In genomic region chr16:85357323-85357722, GRCh38 we compare ENCODE assay signal across 15 cellular contexts.
DNase-seq lines count a peak whose midpoint lies in the region; ATAC-seq and TF ChIP-seq lines count a peak whose summit lies in the region.
"Had no signal": no experiment of that assay in that cellular context is flagged by ENCODE, and none has a peak within 500 bp of the region (broad histone marks: within the 10 kb centered on the region; RNA-seq: fewer than 3 reads in every experiment).

No MANE protein-coding gene starts in this region.

- peaks cover 74% of the 10 kb centered on the region for H3K4me1 ChIP-seq in BLaER1
- peaks cover 14% of the 10 kb centered on the region for H3K4me1 ChIP-seq in upper lobe of right lung
- peaks cover 3% of the 10 kb centered on the region for H3K4me1 ChIP-seq in smooth muscle cell (ENCODE audit: low read depth)

- H3K36me3 Mint-ChIP-seq in mesothelial cell of epicardium, result no peaks in the 10 kb centered on the region
- H3K36me3 Mint-ChIP-seq: CD8-positive, alpha-beta T cell had no signal

- H3F3A ChIP-seq in smooth muscle cell (ENCODE audit: low read depth), result peaks cover 19% of the 10 kb centered on the region

- H3K9me3 ChIP-seq in BLaER1 (peaks cover 6% of the 10 kb centered on the region), WERI-Rb-1 (ENCODE audit: severe bottlenecking) (no peaks in the 10 kb centered on the region), upper lobe of right lung (no peaks in the 10 kb centered on the region), smooth muscle cell (replicated peaks; ENCODE audit: low read depth) (no peaks in the 10 kb centered on the region)

- H3K4me3 ChIP-seq in BLaER1 (no peak overlapping the region), WERI-Rb-1 (ENCODE audit: low read depth, low read length) (no peak overlapping the region), upper lobe of right lung (no peak overlapping the region), smooth muscle cell (no peak overlapping the region)
- H3K4me3 ChIP-seq: BLaER1 treated with 17β-estradiol and CSF1 and Interleukin-3, amounts not matched to agents 10 nM and 100 nM had no signal

- no peak for TF ChIP-seq CTCF in WERI-Rb-1 (IDR thresholded peaks at IDR 0.05; ENCODE audit: low read depth, low read length)
- TF ChIP-seq CTCF in mesothelial cell of epicardium (IDR thresholded peaks at IDR 0.05; ENCODE audit: unreplicated experiment), result no peak
- no peak for TF ChIP-seq CTCF in upper lobe of right lung (IDR thresholded peaks at IDR 0.05)
- no peak for TF ChIP-seq CTCF in smooth muscle cell (IDR thresholded peaks at IDR 0.05; ENCODE audit: borderline replicate concordance, insufficient read depth, poor library complexity, severe bottlenecking)

- H2AFZ ChIP-seq in smooth muscle cell (ENCODE audit: low read depth), result no peak overlapping the region

- no peaks in the 10 kb centered on the region for H3K27me3 Mint-ChIP-seq in mesothelial cell of epicardium (ENCODE audit: low read depth)

- peak overlapping the region; percentile 30 for H3K27ac Mint-ChIP-seq in mesothelial cell of epicardium
- H3K27ac Mint-ChIP-seq: CD8-positive, alpha-beta T cell; H9 had no signal

- H3K9me3 Mint-ChIP-seq in mesothelial cell of epicardium, result no peaks in the 10 kb centered on the region

- H3K9ac ChIP-seq in BLaER1 (no peak overlapping the region), smooth muscle cell (ENCODE audit: low read depth) (no peak overlapping the region)
- H3K9ac ChIP-seq: BLaER1 treated with 17β-estradiol and CSF1 and Interleukin-3, amounts not matched to agents 10 nM and 100 nM had no signal

- H3K27ac ChIP-seq in BLaER1, result no peak overlapping the region
- peak overlapping the region; percentile 93 for H3K27ac ChIP-seq in WERI-Rb-1
- H3K27ac ChIP-seq in upper lobe of right lung, result no peak overlapping the region
- no peak overlapping the region for H3K27ac ChIP-seq in smooth muscle cell (ENCODE audit: low read depth)
- H3K27ac ChIP-seq: BLaER1 treated with 17β-estradiol and CSF1 and Interleukin-3, amounts not matched to agents 10 nM and 100 nM had no signal

- H3K4me1 Mint-ChIP-seq in mesothelial cell of epicardium, result peaks cover 60% of the 10 kb centered on the region

- H4K20me1 ChIP-seq in BLaER1, result no peaks in the 10 kb centered on the region
- H4K20me1 ChIP-seq in smooth muscle cell (ENCODE audit: low read depth), result peaks cover 37% of the 10 kb centered on the region

- DNase-seq in WERI-Rb-1 (no peak), mesothelial cell of epicardium (ENCODE audit: low spot score in 2 of 2, unreplicated experiment in 2 of 2) (no peak), upper lobe of right lung (peak; percentile 44), smooth muscle cell (lab: John Stamatoyannopoulos, UW; ENCODE audit: unreplicated experiment) (no peak), left colon (no peak)
- DNase-seq in stimulated activated CD4-positive, alpha-beta T cell treated with anti-CD3 and anti-CD28 coated beads, Interleukin-15, amount 100 ng/mL, for 24 hours, result no peak
- DNase-seq: 8988T; Calu3; CD8-positive, alpha-beta T cell; DMS79 treated with DMSO at 0.1 percent for 48 hours; GF-D8; GOT3; H9 had no signal

- WGBS in smooth muscle cell (ENCODE audit: low lambda C conversion rate), result 96% methylated on average over 12 of the region's 12 CpGs

- H3K4me3 Mint-ChIP-seq in mesothelial cell of epicardium, result no peak overlapping the region
- H3K4me3 Mint-ChIP-seq: CD8-positive, alpha-beta T cell; H9 had no signal

- no peaks in the 10 kb centered on the region for H3K36me3 ChIP-seq in BLaER1
- no peaks in the 10 kb centered on the region for H3K36me3 ChIP-seq in WERI-Rb-1
- H3K36me3 ChIP-seq in upper lobe of right lung, result no peaks in the 10 kb centered on the region
- no peaks in the 10 kb centered on the region for H3K36me3 ChIP-seq in smooth muscle cell (ENCODE audit: low read depth)
- H3K36me3 ChIP-seq: BLaER1 treated with 17β-estradiol and CSF1 and Interleukin-3, amounts not matched to agents 10 nM and 100 nM had no signal

- ATAC-seq in upper lobe of right lung (no peak), left colon (no peak)
- ATAC-seq: CD8-positive, alpha-beta T cell had no signal

- H3K4me2 ChIP-seq in BLaER1 (peak overlapping the region; percentile 28; the same call in 1 of the 2 replicates), smooth muscle cell (no peak overlapping the region)

- no peaks in the 10 kb centered on the region for H3K27me3 ChIP-seq in BLaER1
- H3K27me3 ChIP-seq in WERI-Rb-1 (ENCODE audit: insufficient read depth, low read depth, severe bottlenecking), result no peaks in the 10 kb centered on the region
- no peaks in the 10 kb centered on the region for H3K27me3 ChIP-seq in upper lobe of right lung
- no peaks in the 10 kb centered on the region for H3K27me3 ChIP-seq in smooth muscle cell (ENCODE audit: low read depth)

- no peaks in the 10 kb centered on the region for H3K79me2 ChIP-seq in smooth muscle cell (ENCODE audit: low read depth)

- intact Hi-C loops in upper lobe of right lung (cut with DNase I) (no loop called here), left colon (cut with DNase I, micrococcal nuclease) (no loop called here)
